In genomic region chr13:111485491-111486250, GRCh38 we compare ENCODE assay signal across 21 cellular contexts.
"Had no signal": no experiment of that assay in that cellular context is flagged by ENCODE, and none has a peak within 500 bp of the region (broad histone marks: within the 10 kb centered on the region; RNA-seq: fewer than 3 reads in every experiment).

No MANE protein-coding gene starts in this region.

- H3K36me3 Mint-ChIP-seq: activated naive CD8-positive, alpha-beta T cell treated with anti-CD3 and anti-CD28 coated beads, Interleukin-2, amount 10 ng/mL, durations not matched to agents 7 days and 5 days; memory B cell had no signal

- H2AFZ ChIP-seq: parathyroid adenoma had no signal

- H3K9me3 ChIP-seq: neutrophil had no signal

- ATAC-seq: left cardiac atrium had no signal

- H3K4me3 Mint-ChIP-seq: activated naive CD8-positive, alpha-beta T cell treated with anti-CD3 and anti-CD28 coated beads, Interleukin-2, amount 10 ng/mL, durations not matched to agents 7 days and 5 days; central memory CD8-positive, alpha-beta T cell; memory B cell; nephron; T-helper 1 cell treated with Interleukin-12 subunit alpha and Interleukin-12 subunit beta and Interleukin-4 antibody, amounts not matched to agents 30 μg/mL and 1 μg/mL, for 36 hours had no signal

- H3K27ac ChIP-seq: breast epithelium, coronary artery, esophagus muscularis mucosa, neutrophil, parathyroid adenoma had no signal

- H3K36me3 ChIP-seq: breast epithelium, esophagus muscularis mucosa, neutrophil had no signal

- H3K4me1 ChIP-seq: breast epithelium, esophagus muscularis mucosa, parathyroid adenoma had no signal

- H3K4me3 ChIP-seq: breast epithelium, coronary artery, esophagus muscularis mucosa had no signal

- H3K79me2 ChIP-seq: parathyroid adenoma had no signal

- H3K27me3 Mint-ChIP-seq: activated naive CD8-positive, alpha-beta T cell treated with anti-CD3 and anti-CD28 coated beads, Interleukin-2, amount 10 ng/mL, durations not matched to agents 7 days and 5 days had no signal

- DNase-seq: activated CD4-positive, alpha-beta T cell treated with anti-CD3 and anti-CD28 coated beads for 4 hours; activated CD4-positive, alpha-beta T cell treated with anti-CD3 and anti-CD28 coated beads, Interleukin-2, amount 50 U/mL, for 48 hours; activated CD4-positive, CD25-positive, alpha-beta regulatory T cell; activated naive CD4-positive, alpha-beta T cell; activated naive CD8-positive, alpha-beta T cell treated with anti-CD3 and anti-CD28 coated beads, Interleukin-2, amount 10 ng/mL, durations not matched to agents 7 days and 5 days; activated T-cell treated with anti-CD3 and anti-CD28 coated beads, Interleukin-2, amount 50 U/mL, for 1 hour; amniotic stem cell; glutamatergic neuron; left cardiac atrium; stimulated activated CD4-positive, alpha-beta T cell treated with anti-CD3 and anti-CD28 coated beads, Interleukin-2, amount 100 ng/mL, for 48 hours; stimulated activated naive CD4-positive, alpha-beta T cell; T1000 had no signal

- H3K27ac Mint-ChIP-seq: activated naive CD8-positive, alpha-beta T cell treated with anti-CD3 and anti-CD28 coated beads, Interleukin-2, amount 10 ng/mL, durations not matched to agents 7 days and 5 days; memory B cell; nephron; T-helper 1 cell treated with Interleukin-12 subunit alpha and Interleukin-12 subunit beta and Interleukin-4 antibody, amounts not matched to agents 30 μg/mL and 1 μg/mL, for 36 hours had no signal

- H3K27me3 ChIP-seq: neutrophil had no signal

- H3K4me1 Mint-ChIP-seq: activated naive CD8-positive, alpha-beta T cell treated with anti-CD3 and anti-CD28 coated beads, Interleukin-2, amount 10 ng/mL, durations not matched to agents 7 days and 5 days; central memory CD8-positive, alpha-beta T cell; memory B cell; nephron had no signal
